24 cellular contexts compared by ENCODE assay signal in the genomic region with DNA sequence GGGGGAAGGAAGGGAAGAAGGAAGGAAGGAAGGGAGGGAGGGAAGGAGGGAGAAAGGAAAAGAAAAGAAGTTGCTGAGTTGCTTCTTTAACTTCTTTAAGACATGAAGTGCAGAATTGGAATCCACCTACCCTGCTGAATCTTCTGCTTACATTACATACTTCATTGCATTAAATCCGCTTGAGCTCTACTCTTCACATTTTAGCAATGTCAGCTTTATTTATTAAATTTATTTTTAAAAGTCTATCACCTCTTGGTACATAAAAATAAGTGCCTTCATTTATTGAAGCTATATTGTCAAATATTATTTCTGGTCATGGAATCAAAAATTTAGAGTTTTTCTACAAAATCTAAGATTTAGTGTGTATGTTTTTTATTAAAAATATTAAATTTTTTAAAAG.
"Had no signal": no experiment of that assay in that cellular context is flagged by ENCODE, and none has a peak within 500 bp of the region (broad histone marks: within the 10 kb centered on the region; RNA-seq: fewer than 3 reads in every experiment).

No MANE protein-coding gene starts in this region.

- H3K27me3 ChIP-seq: esophagus squamous epithelium, gastroesophageal sphincter, heart left ventricle, hepatocyte, left lung had no signal

- H3K4me1 ChIP-seq: esophagus squamous epithelium, gastroesophageal sphincter, heart left ventricle, left lung, lower lobe of right lung had no signal

- FAIRE-seq: endometrium had no signal

- ATAC-seq: effector memory CD8-positive, alpha-beta T cell; esophagus mucosa; gastroesophageal sphincter; heart left ventricle; left cardiac atrium; left lung; left ventricle myocardium superior; lower lobe of right lung; mucosa of descending colon had no signal

- H3K4me3 ChIP-seq: coronary artery, esophagus squamous epithelium, gastroesophageal sphincter, heart left ventricle, hepatocyte, left lung, lower lobe of right lung, mucosa of descending colon had no signal

- H3K36me3 ChIP-seq: esophagus squamous epithelium, gastroesophageal sphincter, heart left ventricle, left lung, lower lobe of right lung had no signal

- H2AFZ ChIP-seq: hepatocyte had no signal

- H3K4me2 ChIP-seq: hepatocyte had no signal

- H3K27ac ChIP-seq: coronary artery, epithelial cell of prostate, esophagus squamous epithelium, gastroesophageal sphincter, heart left ventricle, hepatocyte, left lung, lower lobe of right lung had no signal

- DNase-seq: effector CD8-positive, alpha-beta T cell; effector memory CD8-positive, alpha-beta T cell; endodermal cell; erythroblast; esophagus squamous epithelium; foreskin fibroblast; foreskin melanocyte; heart left ventricle; hypothalamus; immature natural killer cell; islet precursor cell; left cardiac atrium; left lung; left ventricle myocardium superior; lower lobe of right lung; mesenchymal stem cell; mucosa of descending colon; naive B cell had no signal

- H3K79me2 ChIP-seq: hepatocyte had no signal

- H3K9me3 ChIP-seq: esophagus squamous epithelium, gastroesophageal sphincter, heart left ventricle, left lung, lower lobe of right lung, mucosa of descending colon had no signal
